ENCODE assay signal across 22 cellular contexts in genomic region chrX:151725338-151725614, GRCh38. TPM values are rescaled to one million over a fixed set of nuclear protein-coding genes. Genes with fewer than 3 reads are reported as not detected.
"Had no signal": no experiment of that assay in that cellular context is flagged by ENCODE, and none has a peak within 500 bp of the region (broad histone marks: within the 10 kb centered on the region; RNA-seq: fewer than 3 reads in every experiment).

No MANE protein-coding gene starts in this region.

- H3K27ac ChIP-seq: breast epithelium, esophagus squamous epithelium, gastrocnemius medialis, parathyroid adenoma, thoracic aorta had no signal

- H3K36me3 ChIP-seq: breast epithelium, esophagus squamous epithelium, gastrocnemius medialis, thoracic aorta had no signal

- ATAC-seq: activated T-cell treated with anti-CD3 and anti-CD28 coated beads, Interleukin-2, amount 50 U/mL, for 4 hours; gastrocnemius medialis; natural killer cell treated with Interleukin-12 subunit alpha and Interleukin-12 subunit beta and Interleukin-15 and Interleukin-18, amount 100 ng/mL, for 72 hours; sciatic nerve; stimulated activated memory B cell treated with anti-CD40 and anti-IgM and Interleukin-4, amounts not matched to agents 10 μg/mL and 1 μg/mL and 100 μg/mL, for 72 hours; T-helper 17 cell had no signal

- DNase-seq: activated naive CD4-positive, alpha-beta T cell treated with Interleukin-2 at 50 U/mL for 16 hours; activated naive CD8-positive, alpha-beta T cell treated with anti-CD3 and anti-CD28 coated beads for 36 hours; activated T-cell treated with anti-CD3 and anti-CD28 coated beads, Interleukin-2, amount 50 U/mL, for 4 hours; cerebellar nuclear complex; cortex of kidney; endodermal cell; esophagus squamous epithelium; gastrocnemius medialis; hippocampal formation; small intestine; stimulated activated CD4-positive, alpha-beta T cell treated with anti-CD3 and anti-CD28 coated beads, Interleukin-15, amount 100 ng/mL, for 24 hours; SW 1271; T-helper 17 cell had no signal

- H3K27me3 ChIP-seq: esophagus squamous epithelium, gastrocnemius medialis had no signal

- H3K4me3 ChIP-seq: breast epithelium, esophagus squamous epithelium, gastrocnemius medialis, thoracic aorta had no signal

- H3K9me3 ChIP-seq: breast epithelium, esophagus squamous epithelium, gastrocnemius medialis, thoracic aorta had no signal

- H3K4me1 ChIP-seq: breast epithelium, gastrocnemius medialis, parathyroid adenoma had no signal

RNA-seq across cellular contexts. Expression of gene CNGA2, which starts 9.3 kb away (rescaled TPM):
- total RNA-seq: activated naive CD8-positive, alpha-beta T cell treated with anti-CD3 and anti-CD28 coated beads for 36 hours; activated T-cell treated with anti-CD3 and anti-CD28 coated beads, Interleukin-2, amount 50 U/mL, for 4 hours; activated T-helper 2 cell treated with anti-CD3 and anti-CD28 coated beads, Interferon-gamma antibody, Interleukin-2, Interleukin-4, amounts not matched to agents 10 μg/mL and 5 μg/mL and 100 μg/mL, durations not matched to agents 14 hours and 24 hours and 36 hours; astrocyte; breast epithelium; endodermal cell; esophagus squamous epithelium; gastrocnemius medialis; liver; natural killer cell treated with Interleukin-12 subunit alpha and Interleukin-12 subunit beta and Interleukin-15 and Interleukin-18, amount 100 ng/mL, for 72 hours; sciatic nerve; T-helper 17 cell; thoracic aorta had no signal
- polyA plus RNA-seq: liver, small intestine had no signal

RNA-seq across cellular contexts. Expression of gene FATE1, which starts 9.4 kb away (rescaled TPM):
- total RNA-seq: activated naive CD8-positive, alpha-beta T cell treated with anti-CD3 and anti-CD28 coated beads for 36 hours; activated T-cell treated with anti-CD3 and anti-CD28 coated beads, Interleukin-2, amount 50 U/mL, for 4 hours; activated T-helper 2 cell treated with anti-CD3 and anti-CD28 coated beads, Interferon-gamma antibody, Interleukin-2, Interleukin-4, amounts not matched to agents 10 μg/mL and 5 μg/mL and 100 μg/mL, durations not matched to agents 14 hours and 24 hours and 36 hours; astrocyte; breast epithelium; endodermal cell; esophagus squamous epithelium; gastrocnemius medialis; liver; natural killer cell treated with Interleukin-12 subunit alpha and Interleukin-12 subunit beta and Interleukin-15 and Interleukin-18, amount 100 ng/mL, for 72 hours; T-helper 17 cell; thoracic aorta had no signal
- polyA plus RNA-seq: liver had no signal

RNA-seq across cellular contexts. Expression of gene PRRG3, which starts 30.0 kb away (rescaled TPM):
- total RNA-seq: activated naive CD8-positive, alpha-beta T cell treated with anti-CD3 and anti-CD28 coated beads for 36 hours; activated T-cell treated with anti-CD3 and anti-CD28 coated beads, Interleukin-2, amount 50 U/mL, for 4 hours; activated T-helper 2 cell treated with anti-CD3 and anti-CD28 coated beads, Interferon-gamma antibody, Interleukin-2, Interleukin-4, amounts not matched to agents 10 μg/mL and 5 μg/mL and 100 μg/mL, durations not matched to agents 14 hours and 24 hours and 36 hours; natural killer cell treated with Interleukin-12 subunit alpha and Interleukin-12 subunit beta and Interleukin-15 and Interleukin-18, amount 100 ng/mL, for 72 hours; T-helper 17 cell had no signal
